In the genomic region with DNA sequence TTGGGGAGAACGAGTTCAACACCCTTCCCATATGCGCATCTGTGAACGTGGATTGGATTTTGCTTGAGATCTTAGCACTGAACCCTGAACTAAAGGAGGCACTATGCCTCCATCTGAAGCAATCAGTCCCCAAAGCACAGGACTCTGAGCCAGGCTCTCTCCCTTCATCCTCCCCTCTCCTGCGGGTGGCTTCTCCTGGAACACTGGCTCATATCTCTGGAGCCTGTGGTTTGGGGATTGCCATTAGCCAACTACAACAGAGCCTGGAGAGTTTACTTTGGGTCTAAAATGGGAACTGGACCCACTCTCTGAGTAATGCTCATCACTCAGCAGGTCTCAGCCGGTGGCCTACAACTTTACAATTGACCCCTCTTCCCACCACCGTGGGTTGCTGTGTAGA, we compare ENCODE assay signal across 19 cellular contexts.
DNase-seq lines count a peak whose midpoint lies in the region; ATAC-seq and TF ChIP-seq lines count a peak whose summit lies in the region.
"Had no signal": no experiment of that assay in that cellular context is flagged by ENCODE, and none has a peak within 500 bp of the region (broad histone marks: within the 10 kb centered on the region; RNA-seq: fewer than 3 reads in every experiment).

No MANE protein-coding gene starts in this region.

- DNase-seq in right cardiac atrium (peak in 2 of 3 donors; percentile 29 to 65), right atrium auricular region (ENCODE audit: low spot score) (no peak), astrocyte of the hippocampus (ENCODE audit: low read depth, low spot score) (peak; percentile 56), mesendoderm (peak; percentile 34), aorta (no peak), erythroblast (lab: John Stamatoyannopoulos, UW) (no peak), OCI-M2 (lab: John Stamatoyannopoulos, UW; ENCODE audit: unreplicated experiment) (no peak), COLO668 (lab: John Stamatoyannopoulos, UW; ENCODE audit: unreplicated experiment) (no peak)
- DNase-seq: CD4-positive, CD25-positive, alpha-beta regulatory T cell; DMS153; GM23248; KG1; NCI-H1048; NCI-H1436; NCI-H226; NCI-H524; PC-9 had no signal

- no peaks in the 10 kb centered on the region for H3K9me3 ChIP-seq in right cardiac atrium (ENCODE audit: control insufficient read depth, low read length)
- H3K9me3 ChIP-seq in right atrium auricular region = no peaks in the 10 kb centered on the region
- H3K9me3 ChIP-seq in aorta (ENCODE audit: control insufficient read depth, low read length) = no peaks in the 10 kb centered on the region

- no peak for TF ChIP-seq CTCF in right atrium auricular region (IDR thresholded peaks at IDR 0.05)

- H3K4me2 ChIP-seq in mesendoderm (ENCODE audit: low read length) = no peak overlapping the region
- H3K4me2 ChIP-seq: PC-9 had no signal

- H2AK5ac ChIP-seq in mesendoderm (ENCODE audit: low read length) = no peak overlapping the region

- H4K8ac ChIP-seq in mesendoderm (ENCODE audit: low read depth, low read length) = no peak overlapping the region

- no peaks in the 10 kb centered on the region for H3K79me2 ChIP-seq in mesendoderm (ENCODE audit: control insufficient read depth, insufficient read depth, low read length)

- TF ChIP-seq POLR2A in erythroblast (IDR thresholded peaks at IDR 0.05; ENCODE audit: low read length) = no peak

- H2BK15ac ChIP-seq in mesendoderm (replicated peaks; ENCODE audit: low read depth) = no peak overlapping the region

- H3K27me3 ChIP-seq in right cardiac atrium (ENCODE audit: control insufficient read depth, insufficient read depth) (peaks cover 2% of the 10 kb centered on the region), right atrium auricular region (no peaks in the 10 kb centered on the region), mesendoderm (ENCODE audit: insufficient read depth, low read length, poor library complexity) (no peaks in the 10 kb centered on the region), aorta (ENCODE audit: control insufficient read depth in 1 of 2, insufficient read depth in 2 of 2, low read length in 1 of 2) (no peaks in the 10 kb centered on the region)

- no peak overlapping the region for H4K5ac ChIP-seq in mesendoderm (ENCODE audit: low read length)

- no peak overlapping the region for H3K23ac ChIP-seq in mesendoderm (ENCODE audit: low read length)

- H3K4me3 ChIP-seq in right cardiac atrium (ENCODE audit: low read length) = no peak overlapping the region
- H3K4me3 ChIP-seq in right atrium auricular region = no peak overlapping the region
- H3K4me3 ChIP-seq in mesendoderm (ENCODE audit: low read length) = no peak overlapping the region
- no peak overlapping the region for H3K4me3 ChIP-seq in aorta (ENCODE audit: low read length in 2 of 2)
- H3K4me3 ChIP-seq: GM12878, GM23248, PC-9 had no signal

- WGBS in right cardiac atrium = 68% methylated on average over 6 of the region's 6 CpGs
- WGBS in mesendoderm (ENCODE audit: extremely low coverage, insufficient coverage, low lambda C conversion rate) = no CpG with 5 or more reads among the region's 6 CpGs
- WGBS in aorta, 2 donors = 15 to 19% methylated on average over 6 of the region's 6 CpGs

- no peak overlapping the region for H3K9ac ChIP-seq in mesendoderm (ENCODE audit: low read length)
- H3K9ac ChIP-seq: GM23248 had no signal

- intact Hi-C loops in right cardiac atrium (cut with DNase I) (no loop called here), aorta (cut with DNase I) (no loop called here)

- H3K56ac ChIP-seq in mesendoderm (ENCODE audit: low read length) = no peak overlapping the region

- no peak overlapping the region for H3K18ac ChIP-seq in mesendoderm (ENCODE audit: low read length)

- H3K4me1 ChIP-seq in right cardiac atrium (ENCODE audit: control insufficient read depth, insufficient read depth, low read length) (no peaks in the 10 kb centered on the region), right atrium auricular region (no peaks in the 10 kb centered on the region), mesendoderm (ENCODE audit: control insufficient read depth, low read depth, low read length) (peaks cover 9% of the 10 kb centered on the region), aorta (ENCODE audit: control insufficient read depth in 1 of 2, insufficient read depth in 2 of 2, low read length in 2 of 2) (no peaks in the 10 kb centered on the region)

- ATAC-seq in right cardiac atrium (peak; percentile 69 to 89), aorta (ENCODE audit: low FRiP score) (peak; percentile 60)
- ATAC-seq: GM12878 had no signal

- H3K27ac ChIP-seq in right cardiac atrium (ENCODE audit: low read length) (no peak overlapping the region), right atrium auricular region (no peak overlapping the region), mesendoderm (ENCODE audit: low read depth, low read length) (no peak overlapping the region), aorta (ENCODE audit: low read depth in 1 of 2, low read length in 2 of 2) (no peak overlapping the region)
- H3K27ac ChIP-seq: GM23248, PC-9, RWPE1 had no signal

- H2BK5ac ChIP-seq in mesendoderm (ENCODE audit: low read length) = no peak overlapping the region

- no peaks in the 10 kb centered on the region for H3K79me1 ChIP-seq in mesendoderm (ENCODE audit: low read length)

- H3K36me3 ChIP-seq in right atrium auricular region = no peaks in the 10 kb centered on the region
- no peaks in the 10 kb centered on the region for H3K36me3 ChIP-seq in mesendoderm (ENCODE audit: control insufficient read depth, insufficient read depth, low read length)
- no peaks in the 10 kb centered on the region for H3K36me3 ChIP-seq in aorta (ENCODE audit: control insufficient read depth in 1 of 2, insufficient read depth in 2 of 2, low read length in 1 of 2)

- H3K4ac ChIP-seq in mesendoderm (ENCODE audit: low read depth, low read length) = no peak overlapping the region

- H2BK120ac ChIP-seq in mesendoderm (ENCODE audit: low read depth, low read length) = no peak overlapping the region

Comparison
In these comparisons a context has a peak if more than half of its experiments do, and no peak if none do; other contexts are left out.
1. DNase-seq: peak in right cardiac atrium (2 of 3), astrocyte of the hippocampus (single experiment) and mesendoderm (single experiment); none in right atrium auricular region (single experiment), aorta (0 of 2), erythroblast (0 of 2), OCI-M2 (single experiment) and COLO668 (single experiment).